In genomic region chr17:78883090-78883532, GRCh38 we compare ENCODE assay signal across 9 cellular contexts. TPM values are rescaled to one million over a fixed set of nuclear protein-coding genes. Genes with fewer than 3 reads are reported as not detected.
A peak's percentile ranks its signal among the peaks of the same experiment; 100 is the strongest.
DNase-seq lines count a peak whose midpoint lies in the region; ATAC-seq, FAIRE-seq and TF ChIP-seq lines count a peak whose summit lies in the region.
"Had no signal": no experiment of that assay in that cellular context is flagged by ENCODE, and none has a peak within 500 bp of the region (broad histone marks: within the 10 kb centered on the region; RNA-seq: fewer than 3 reads in every experiment).

No MANE protein-coding gene starts in this region.

- H4K20me1 ChIP-seq in PC-9 (ENCODE audit: insufficient read depth) (no peaks in the 10 kb centered on the region), H1 (replicated peaks in 1 of 2; ENCODE audit: control insufficient read depth in 1 of 2, insufficient read depth in 2 of 2, low read length in 2 of 2) (peaks cover 4 to 9% of the 10 kb centered on the region in 2 experiments)

- CTCF ChIA-PET in BJ (lab: Yijun Ruan, JAX) (interaction anchor here (0.6 to 5.1 kb wide), 3 partner anchors 17 to 89 kb away, joined by 3 to 27 read pairs (median 19); no protein-coding TSS in a partner anchor), PC-9 (lab: Charles Lee) (interaction anchor here (0.5 kb wide), 1 partner anchor 859 kb away, joined by 3 read pairs; no protein-coding TSS in a partner anchor), H1 (lab: Charles Lee; ENCODE audit: partially characterized antibody) (interaction anchor here (0.7 to 2.0 kb wide), 7 partner anchors 16 to 89 kb away, joined by 3 to 9 read pairs (median 4); no protein-coding TSS in a partner anchor)

- no peaks in the 10 kb centered on the region for H3K23me2 ChIP-seq in H1 (ENCODE audit: low read depth, low read length)

- WGBS in H1 (ENCODE audit: extremely low coverage in 1 of 2, insufficient coverage in 1 of 2, insufficient read length in 1 of 2, insufficient replicate concordance in 2 of 2, low coverage in 1 of 2, low lambda C conversion rate in 2 of 2, missing lambda C conversion rate in 1 of 2), 2 experiments, result 83% methylated on average over 10 of the region's 10 CpGs; no CpG with 5 or more reads in 1 of the 2 experiments

- H3K4me3 ChIP-seq in BJ (ENCODE audit: low read depth, low read length), result peak overlapping the region; percentile 19; the same call in 1 of the 2 replicates
- H3K4me3 ChIP-seq in PC-9, result peak overlapping the region; percentile 39; the same call in 1 of the 2 replicates
- H3K4me3 ChIP-seq in H1 (ENCODE audit: extremely low read depth in 1 of 4, insufficient read depth in 2 of 4, low read depth in 3 of 4, low read length in 4 of 4), result no peak overlapping the region; a peak in 1 of 8 replicates
- H3K4me3 ChIP-seq in muscle layer of duodenum (ENCODE audit: low read depth in 1 of 2, low read length in 2 of 2), result peak overlapping the region in 1 of 2 donors; percentile 52
- peak overlapping the region; percentile 34 to 52 for H3K4me3 ChIP-seq in vagina

- no peak overlapping the region for H4K5ac ChIP-seq in H1 (ENCODE audit: insufficient read length, low read depth, low read length)

- H2BK12ac ChIP-seq in H1 (ENCODE audit: low read depth, low read length), result peak overlapping the region; percentile 50; the same call in 1 of the 2 replicates

- H3F3A ChIP-seq in PC-9 (ENCODE audit: insufficient read depth, low read depth), result peaks cover 23% of the 10 kb centered on the region; the same call in 1 of the 2 replicates

- H2AFZ ChIP-seq in PC-9 (0 out of 2 replicates have a peak overlapping the region, but pooled peaks have one; percentile 66), H1 (ENCODE audit: low read length) (no peak overlapping the region)

- POLR2A ChIA-PET in BJ (lab: Charles Lee) (interaction anchor here (0.6 to 1.0 kb wide), 2 partner anchors 21 to 60 kb away, joined by 4 read pairs; no protein-coding TSS in a partner anchor), PC-9 (lab: Charles Lee; ENCODE audit: unreplicated experiment) (interaction anchor here (0.7 kb wide), 1 partner anchor 43 kb away, joined by 4 read pairs; no protein-coding TSS in a partner anchor), H1 (lab: Charles Lee; ENCODE audit: partially characterized antibody) (interaction anchor here (1.1 to 1.6 kb wide), 3 partner anchors 11 to 40 kb away, joined by 3 to 4 read pairs (median 3); no protein-coding TSS in a partner anchor)

- H3K4me1 ChIP-seq in PC-9 (replicated peaks; ENCODE audit: insufficient read depth) (peaks cover 48% of the 10 kb centered on the region), H1 (replicated peaks in 1 of 4; ENCODE audit: control insufficient read depth in 3 of 4, insufficient read depth in 4 of 4, low read length in 3 of 4) (peaks cover 0 to 35% (median 22%) of the 10 kb centered on the region in 4 experiments; a peak in 6 of 7 replicates), muscle layer of duodenum (ENCODE audit: control insufficient read depth in 1 of 2, insufficient read depth in 2 of 2, low read length in 2 of 2) (peaks cover 15 to 80% of the 10 kb centered on the region in 2 donors), vagina (peaks cover 76% of the 10 kb centered on the region)

- no peak overlapping the region; the same call in 1 of the 2 replicates for H2AK5ac ChIP-seq in H1 (ENCODE audit: low read depth, low read length)

- H2BK20ac ChIP-seq in H1 (ENCODE audit: low read length), result no peak overlapping the region

- no peak overlapping the region for H4K91ac ChIP-seq in H1 (replicated peaks; ENCODE audit: insufficient read length, low read length)

- no peak overlapping the region for H3K4ac ChIP-seq in H1 (replicated peaks; ENCODE audit: insufficient read length, low read depth, low read length)

- peak overlapping the region; percentile 73 for H3K4me2 ChIP-seq in PC-9
- H3K4me2 ChIP-seq in H1 (ENCODE audit: insufficient read depth in 1 of 2, low read depth in 2 of 2, low read length in 2 of 2), result peak overlapping the region; percentile 41 to 63; a peak in 3 of 4 replicates

- H3K18ac ChIP-seq in H1 (ENCODE audit: extremely low read depth, low read length), result peak overlapping the region; percentile 60; the same call in 1 of the 2 replicates

- DNase-seq in BJ (ENCODE audit: low read depth), result peak; percentile 86
- peak; percentile 90 to 94 for DNase-seq in PC-9
- no peak for DNase-seq in H1 (ENCODE audit: low read depth in 1 of 2, low spot score in 2 of 2)
- DNase-seq in vagina (ENCODE audit: extremely low spot score in 2 of 2), result peak in 1 of 2 donors; percentile 94
- DNase-seq in NCI-H2196 treated with DMSO at 0.1 percent for 48 hours (lab: John Stamatoyannopoulos, UW; ENCODE audit: unreplicated experiment), result no peak

- no peaks in the 10 kb centered on the region; the same call in 1 of the 2 replicates for H3K79me1 ChIP-seq in H1 (ENCODE audit: low read depth, low read length)

- H3K56ac ChIP-seq in H1 (replicated peaks; ENCODE audit: insufficient read length, low read depth, low read length), result no peak overlapping the region

- no peak for TF ChIP-seq RAD21 in H1 (IDR thresholded peaks at IDR 0.05 in 1 of 2, conservative IDR thresholded peaks at IDR 0.05 in 1 of 2; ENCODE audit: low read depth in 2 of 2, low read length in 2 of 2)

- no peak for TF ChIP-seq EP300 in H1 (IDR thresholded peaks at IDR 0.05; ENCODE audit: borderline replicate concordance in 1 of 2, low read depth in 2 of 2, low read length in 2 of 2)

- H3K9me3 ChIP-seq in PC-9 (ENCODE audit: insufficient read depth, low read depth) (no peaks in the 10 kb centered on the region), H1 (ENCODE audit: insufficient read depth in 2 of 2, low read depth in 1 of 2, low read length in 1 of 2) (no peaks in the 10 kb centered on the region), muscle layer of duodenum (ENCODE audit: control insufficient read depth in 1 of 2, low read length in 2 of 2) (no peaks in the 10 kb centered on the region), vagina (no peaks in the 10 kb centered on the region)

- H3K9ac ChIP-seq in H1 (replicated peaks in 1 of 4; ENCODE audit: extremely low read depth in 1 of 4, low read depth in 3 of 4, low read length in 3 of 4), result no peak overlapping the region

- intact Hi-C loops in PC-9 (cut with micrococcal nuclease; ENCODE audit: unreplicated experiment) (loop anchor here (1.0 to 5.0 kb wide), 3 partner anchors 33 to 49 kb away; partner anchors contain the start of gene USP36), vagina (cut with DNase I) (loop anchor here (5.0 kb wide), 1 partner anchor 39 kb away; no protein-coding TSS in a partner anchor)

- H3K9me2 ChIP-seq in PC-9 (ENCODE audit: insufficient read depth), result no peaks in the 10 kb centered on the region

- no peak for TF ChIP-seq CTCF in BJ (IDR thresholded peaks at IDR 0.05; ENCODE audit: insufficient read depth, low read depth, low read length)
- TF ChIP-seq CTCF in PC-9 (conservative IDR thresholded peaks at IDR 0.05), result no peak
- no peak for TF ChIP-seq CTCF in H1 (IDR thresholded peaks at IDR 0.05; ENCODE audit: control extremely low read depth in 1 of 3, insufficient read depth in 1 of 3, low read depth in 1 of 3, low read length in 3 of 3)
- no peak for TF ChIP-seq CTCF in vagina (IDR thresholded peaks at IDR 0.05)

- ATAC-seq in HG03095 (IDR thresholded peaks at IDR 0.05; ENCODE audit: unreplicated experiment) (no peak), GM21390 (IDR thresholded peaks at IDR 0.05; ENCODE audit: unreplicated experiment) (no peak)

- no peak for FAIRE-seq in H1 (lab: Jason Lieb, UNC)
- FAIRE-seq: colon had no signal

- BruUV-seq in PC-9 (replicated peaks; lab: Mats Ljungman, UMichigan), result no TSS peak

- H2BK5ac ChIP-seq in H1 (ENCODE audit: low read depth, low read length), result peak overlapping the region; percentile 83

- H3K36me3 ChIP-seq in BJ (ENCODE audit: control insufficient read depth, insufficient read depth, low read length) (peaks cover 3% of the 10 kb centered on the region), PC-9 (ENCODE audit: low read depth) (no peaks in the 10 kb centered on the region), H1 (ENCODE audit: control insufficient read depth in 2 of 4, insufficient read depth in 4 of 4, low read length in 3 of 4) (peaks cover 0 to 2% (median 0%) of the 10 kb centered on the region in 4 experiments; a peak in 1 of 8 replicates), muscle layer of duodenum (ENCODE audit: control insufficient read depth in 1 of 2, insufficient read depth in 2 of 2, low read length in 2 of 2) (no peaks in the 10 kb centered on the region), vagina (no peaks in the 10 kb centered on the region)

- H3K27ac ChIP-seq in PC-9 (peak overlapping the region; percentile 93), H1 (ENCODE audit: low read depth, low read length) (no peak overlapping the region), muscle layer of duodenum (ENCODE audit: low read length) (peak overlapping the region; percentile 80), vagina (peak overlapping the region; percentile 99)

- peaks cover 12% of the 10 kb centered on the region for H3K79me2 ChIP-seq in PC-9 (ENCODE audit: low read depth)
- peaks cover 0 to 11% of the 10 kb centered on the region in 2 experiments; a peak in 1 of 4 replicates for H3K79me2 ChIP-seq in H1 (ENCODE audit: control insufficient read depth in 1 of 2, insufficient read depth in 2 of 2, low read length in 2 of 2)

- no peak for TF ChIP-seq POLR2A in H1 (IDR thresholded peaks at IDR 0.05; ENCODE audit: control extremely low read depth in 1 of 2, low read depth in 2 of 2, low read length in 2 of 2)
- TF ChIP-seq POLR2A in vagina (IDR thresholded peaks at IDR 0.05), result no peak

- no peak overlapping the region for H2BK120ac ChIP-seq in H1 (replicated peaks; ENCODE audit: low read depth, low read length)

- peak overlapping the region; percentile 18; the same call in 1 of the 2 replicates for H2BK15ac ChIP-seq in H1 (ENCODE audit: low read length)

- no peak overlapping the region for H4K8ac ChIP-seq in H1 (ENCODE audit: extremely low read depth, insufficient read depth, low read length)

- no peak overlapping the region for H3K14ac ChIP-seq in H1 (ENCODE audit: insufficient read length)

- no peaks in the 10 kb centered on the region for H3K27me3 ChIP-seq in BJ (ENCODE audit: control insufficient read depth, insufficient read depth, low read length)
- H3K27me3 ChIP-seq in PC-9 (ENCODE audit: insufficient read depth, low read depth), result no peaks in the 10 kb centered on the region
- no peaks in the 10 kb centered on the region; a peak in 1 of 7 replicates for H3K27me3 ChIP-seq in H1 (replicated peaks in 1 of 4; ENCODE audit: control insufficient read depth in 3 of 4, extremely low read depth in 1 of 4, insufficient read depth in 3 of 4, low read length in 3 of 4)
- no peaks in the 10 kb centered on the region for H3K27me3 ChIP-seq in muscle layer of duodenum (ENCODE audit: low read depth, low read length)
- H3K27me3 ChIP-seq in vagina, result no peaks in the 10 kb centered on the region

- no peak overlapping the region for H3K23ac ChIP-seq in H1 (ENCODE audit: insufficient read length)

RNA-seq across cellular contexts. Expression of gene CEP295NL, which starts 19.9 kb away (rescaled TPM):
- 0.13 and 0.15 TPM in 2 replicates for polyA plus RNA-seq in BJ (2011; rRNA removed)
- polyA minus RNA-seq in BJ (2011; rRNA and poly(A)+ RNA removed), result 0.66 and 1.1 TPM in 2 replicates
- 3.5 and 3.6 TPM in 2 replicates for total RNA-seq in PC-9 (2021)
- total RNA-seq in H1 (2021; fragmentation: NEBNext Ultra II Directional; extraction: Animal tissue kit (Norgen Biotek cat#: 25700)), result 1.4 and 2.0 TPM in 2 replicates
- 0.05 and 0.06 TPM in 2 replicates for polyA plus RNA-seq in H1 (2011; rRNA removed)
- 0.04 TPM for polyA plus RNA-seq in H1 (2011; cell fraction: cytosol; rRNA removed)
- polyA plus RNA-seq in H1 (2011; cell fraction: nucleus; rRNA removed), result 0.29 TPM
- 0.28 to 0.64 TPM (median 0.46 TPM) in 4 replicates for polyA plus RNA-seq in H1 (2012, experiment 1 of 2)
- polyA plus RNA-seq in H1 (2012, experiment 2 of 2), result 0.10 TPM
- 0.14 TPM for polyA plus RNA-seq in H1 (2013, experiment 1 of 2)
- 0.07 TPM for polyA plus RNA-seq in H1 (2013, experiment 2 of 2)
- polyA minus RNA-seq in H1 (2011; rRNA and poly(A)+ RNA removed), result 0.41 and 0.82 TPM in 2 replicates
- 0.51 TPM for polyA minus RNA-seq in H1 (2011; cell fraction: cytosol; rRNA and poly(A)+ RNA removed)
- polyA minus RNA-seq in H1 (2011; cell fraction: nucleus; rRNA and poly(A)+ RNA removed), result 1.1 TPM
- 7.9 TPM for total RNA-seq in vagina

RNA-seq across cellular contexts. Expression of gene TIMP2, which starts 42.1 kb away (rescaled TPM):
- polyA plus RNA-seq in BJ (2011; rRNA removed), result 319 and 361 TPM in 2 replicates
- polyA minus RNA-seq in BJ (2011; rRNA and poly(A)+ RNA removed), result 119 and 190 TPM in 2 replicates
- 90.5 and 114 TPM in 2 replicates for total RNA-seq in PC-9 (2021)
- 42.7 and 43.3 TPM in 2 replicates for total RNA-seq in H1 (2021; fragmentation: NEBNext Ultra II Directional; extraction: Animal tissue kit (Norgen Biotek cat#: 25700))
- 18.2 and 21.5 TPM in 2 replicates for polyA plus RNA-seq in H1 (2011; rRNA removed)
- polyA plus RNA-seq in H1 (2011; cell fraction: cytosol; rRNA removed), result 13.1 TPM
- polyA plus RNA-seq in H1 (2011; cell fraction: nucleus; rRNA removed), result 14.3 TPM
- 37.1 to 40.2 TPM (median 38.3 TPM) in 4 replicates for polyA plus RNA-seq in H1 (2012, experiment 1 of 2)
- 38.8 TPM for polyA plus RNA-seq in H1 (2012, experiment 2 of 2)
- 36.5 TPM for polyA plus RNA-seq in H1 (2013, experiment 1 of 2)
- polyA plus RNA-seq in H1 (2013, experiment 2 of 2), result 47.3 TPM
- polyA minus RNA-seq in H1 (2011; rRNA and poly(A)+ RNA removed), result 12.9 and 16.2 TPM in 2 replicates
- polyA minus RNA-seq in H1 (2011; cell fraction: cytosol; rRNA and poly(A)+ RNA removed), result 14.9 TPM
- polyA minus RNA-seq in H1 (2011; cell fraction: nucleus; rRNA and poly(A)+ RNA removed), result 9.5 TPM
- 181 TPM for total RNA-seq in vagina

RNA-seq across cellular contexts. Expression of gene USP36, which starts 42.5 kb away (rescaled TPM):
- 17.0 and 22.1 TPM in 2 replicates for polyA plus RNA-seq in BJ (2011; rRNA removed)
- 28.9 TPM in 2 replicates for polyA minus RNA-seq in BJ (2011; rRNA and poly(A)+ RNA removed)
- total RNA-seq in PC-9 (2021), result 41.4 and 46.2 TPM in 2 replicates
- 65.8 and 67.7 TPM in 2 replicates for total RNA-seq in H1 (2021; fragmentation: NEBNext Ultra II Directional; extraction: Animal tissue kit (Norgen Biotek cat#: 25700))
- 40.7 and 44.8 TPM in 2 replicates for polyA plus RNA-seq in H1 (2011; rRNA removed)
- polyA plus RNA-seq in H1 (2011; cell fraction: cytosol; rRNA removed), result 34.2 TPM
- 90.2 TPM for polyA plus RNA-seq in H1 (2011; cell fraction: nucleus; rRNA removed)
- 52.2 to 59.3 TPM (median 54.9 TPM) in 4 replicates for polyA plus RNA-seq in H1 (2012, experiment 1 of 2)
- polyA plus RNA-seq in H1 (2012, experiment 2 of 2), result 42.7 TPM
- polyA plus RNA-seq in H1 (2013, experiment 1 of 2), result 43.8 TPM
- polyA plus RNA-seq in H1 (2013, experiment 2 of 2), result 41.9 TPM
- 63.4 and 70.8 TPM in 2 replicates for polyA minus RNA-seq in H1 (2011; rRNA and poly(A)+ RNA removed)
- 22.9 TPM for polyA minus RNA-seq in H1 (2011; cell fraction: cytosol; rRNA and poly(A)+ RNA removed)
- 49.2 TPM for polyA minus RNA-seq in H1 (2011; cell fraction: nucleus; rRNA and poly(A)+ RNA removed)
- total RNA-seq in vagina, result 71.2 TPM

Comparison
In these comparisons a context has a peak if more than half of its experiments do, and no peak if none do; other contexts are left out.
1. DNase-seq: peak in BJ (single experiment) and PC-9 (2 of 2); none in H1 (0 of 2) and NCI-H2196 treated with DMSO at 0.1 percent for 48 hours (single experiment).
2. H3K4me3 ChIP-seq: peak in BJ (single experiment), PC-9 (single experiment) and vagina (2 of 2); none in H1 (0 of 4).